21 cellular contexts compared by ENCODE assay signal in genomic region chr14:56168007-56168616, GRCh38.
"Had no signal": no experiment of that assay in that cellular context is flagged by ENCODE, and none has a peak within 500 bp of the region (broad histone marks: within the 10 kb centered on the region; RNA-seq: fewer than 3 reads in every experiment).

No MANE protein-coding gene starts in this region.

- ATAC-seq: activated CD4-positive, alpha-beta T cell treated with anti-CD3 and anti-CD28 coated beads for 36 hours; activated T-cell treated with anti-CD3 and anti-CD28 coated beads, Interleukin-2, amount 50 U/mL, for 4 hours; heart right ventricle; left cardiac atrium; mucosa of descending colon; stimulated activated naive B cell treated with anti-CD40 and anti-IgM and Interleukin-4, amounts not matched to agents 10 μg/mL and 1 μg/mL and 100 μg/mL, for 72 hours had no signal

- H3K4me1 ChIP-seq: colonic mucosa, testis had no signal

- H3K4me3 ChIP-seq: colonic mucosa, heart right ventricle, mucosa of descending colon, testis, vagina had no signal

- H3K36me3 ChIP-seq: colonic mucosa, heart right ventricle, vagina had no signal

- H3K27me3 ChIP-seq: colonic mucosa, heart right ventricle, testis, vagina had no signal

- H3K9me3 ChIP-seq: testis had no signal

- H3K27ac ChIP-seq: colonic mucosa, epithelial cell of prostate, heart right ventricle, testis, vagina had no signal

- DNase-seq: activated B cell treated with CpG ODN at 0.5 μM for 24 hours; activated CD4-positive, alpha-beta T cell treated with anti-CD3 and anti-CD28 coated beads for 36 hours; activated CD4-positive, alpha-beta T cell treated with anti-CD3 and anti-CD28 coated beads, Interleukin-2, amount 50 U/mL, for 48 hours; activated CD8-positive, alpha-beta memory T cell treated with anti-CD3 and anti-CD28 coated beads, Interleukin-2, amount 50 U/mL, for 48 hours; activated naive CD4-positive, alpha-beta T cell treated with Interleukin-2 at 50 U/mL for 16 hours; activated naive CD8-positive, alpha-beta T cell treated with anti-CD3 and anti-CD28 coated beads for 36 hours; activated T-cell treated with anti-CD3 and anti-CD28 coated beads, Interleukin-2, amount 50 U/mL, for 4 hours; colonic mucosa; heart right ventricle; islet precursor cell; left cardiac atrium; mesenchymal stem cell; mucosa of descending colon; retina; stimulated activated CD4-positive, alpha-beta T cell treated with anti-CD3 and anti-CD28 coated beads, Interleukin-2, amount 100 ng/mL, for 48 hours; stimulated activated CD8-positive, alpha-beta memory T cell treated with anti-CD3 and anti-CD28 coated beads, Interleukin-4, amount 100 ng/mL, for 48 hours; stimulated activated naive B cell treated with anti-CD40 and anti-IgM and Interleukin-4, amounts not matched to agents 10 μg/mL and 1 μg/mL and 100 μg/mL, for 72 hours; T-helper 9 cell; testis had no signal
